ENCODE assay signal across 10 cellular contexts in genomic region chr1:192700834-192701271, GRCh38.
DNase-seq lines count a peak whose midpoint lies in the region; TF ChIP-seq lines count a peak whose summit lies in the region.
"Had no signal": no experiment of that assay in that cellular context is flagged by ENCODE, and none has a peak within 500 bp of the region (broad histone marks: within the 10 kb centered on the region; RNA-seq: fewer than 3 reads in every experiment).

No MANE protein-coding gene starts in this region.

- H3K27ac Mint-ChIP-seq in HFFc6: peak overlapping the region; percentile 76
- no peak overlapping the region for H3K27ac Mint-ChIP-seq in type B pancreatic cell

- no peaks in the 10 kb centered on the region for H3K27me3 ChIP-seq in H7 (ENCODE audit: control insufficient read depth, insufficient read depth, low read length)
- H3K27me3 ChIP-seq: BLaER1 had no signal

- H3K36me3 Mint-ChIP-seq in HFFc6 (ENCODE audit: low read depth): no peaks in the 10 kb centered on the region
- H3K36me3 Mint-ChIP-seq in type B pancreatic cell: no peaks in the 10 kb centered on the region

- H3K27me3 Mint-ChIP-seq in HFFc6 (ENCODE audit: insufficient read depth): peaks cover 3% of the 10 kb centered on the region; the same call in 1 of the 2 replicates
- no peaks in the 10 kb centered on the region for H3K27me3 Mint-ChIP-seq in type B pancreatic cell

- no peaks in the 10 kb centered on the region; the same call in 1 of the 2 replicates for H3K4me1 Mint-ChIP-seq in HFFc6 (ENCODE audit: low read depth)
- peaks cover 6% of the 10 kb centered on the region for H3K4me1 Mint-ChIP-seq in type B pancreatic cell (ENCODE audit: unreplicated experiment)

- DNase-seq in A172 (ENCODE audit: low spot score) (peak; percentile 54), HFFc6 (peak; percentile 89), SKM-1 treated with dmso at 0.1 percent for 144 hours (lab: John Stamatoyannopoulos, UW; ENCODE audit: unreplicated experiment) (peak; percentile 48), glomerular visceral epithelial cell (ENCODE audit: extremely low spot score) (peak; percentile 87), NCI-H2196 (lab: John Stamatoyannopoulos, UW; ENCODE audit: unreplicated experiment) (no peak), occipital lobe (lab: John Stamatoyannopoulos, UW) (no peak), type B pancreatic cell (ENCODE audit: extremely low spot score, unreplicated experiment) (no peak), H7 (no peak)
- DNase-seq: stimulated activated CD4-positive, alpha-beta T cell treated with anti-CD3 and anti-CD28 coated beads, Interleukin-12 subunit alpha, Interleukin-12 subunit beta, amount 100 ng/mL, for 4 hours had no signal

- no peaks in the 10 kb centered on the region for H3K36me3 ChIP-seq in H7 (replicated peaks; ENCODE audit: control insufficient read depth, insufficient read depth, low read length)
- H3K36me3 ChIP-seq: BLaER1 had no signal

- no peak overlapping the region for H3K4me3 ChIP-seq in H7 (ENCODE audit: insufficient read depth, low read depth, low read length)
- H3K4me3 ChIP-seq: BLaER1 had no signal

- TF ChIP-seq CTCF in HFFc6 (IDR thresholded peaks at IDR 0.05): no peak
- no peak for TF ChIP-seq CTCF in type B pancreatic cell (conservative IDR thresholded peaks at IDR 0.05)

- H3K9me3 Mint-ChIP-seq in HFFc6 (no peaks in the 10 kb centered on the region), type B pancreatic cell (no peaks in the 10 kb centered on the region)

- H3K4me3 Mint-ChIP-seq in HFFc6 (peak overlapping the region; percentile 42), type B pancreatic cell (no peak overlapping the region)

Comparison
In these comparisons a context has a peak if more than half of its experiments do, and no peak if none do; other contexts are left out.
1. DNase-seq: peak in A172 (single experiment), HFFc6 (single experiment), SKM-1 treated with dmso at 0.1 percent for 144 hours (single experiment) and glomerular visceral epithelial cell (single experiment); none in NCI-H2196 (single experiment), occipital lobe (single experiment), type B pancreatic cell (single experiment) and H7 (single experiment).